ENCODE assay signal across 1 cellular context in the genomic region with DNA sequence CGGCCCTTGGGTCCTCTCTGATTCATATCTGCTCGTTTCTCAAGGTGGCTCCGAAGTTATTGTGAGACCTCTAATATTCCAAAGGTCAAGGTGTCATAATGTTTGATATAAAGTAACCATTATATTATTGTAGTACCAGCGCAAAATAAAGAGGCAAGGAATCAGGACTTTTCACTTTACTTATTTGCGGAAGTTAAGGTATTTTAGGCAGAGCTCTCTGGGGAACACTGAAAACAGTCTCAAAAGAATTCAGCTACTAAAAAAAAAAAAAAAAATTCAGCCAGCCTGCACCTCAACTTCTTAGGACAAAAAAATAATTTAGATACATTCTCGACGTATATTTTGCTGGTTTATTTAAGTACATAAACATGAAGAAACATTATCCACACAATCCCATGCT.
TF ChIP-seq lines count a peak whose summit lies in the region.

No MANE protein-coding gene starts in this region.

TF ChIP-seq in GM12878, 131 proteins besides CTCF, POLR2A, EP300 and RAD21:
- TF ChIP-seq NFIC (IDR thresholded peaks at IDR 0.05; ENCODE audit: low read depth, low read length) (no peak), IRF5 (IDR thresholded peaks at IDR 0.05; ENCODE audit: borderline replicate concordance) (no peak), ELK1 (IDR thresholded peaks at IDR 0.05; ENCODE audit: low read depth, low read length) (no peak), MEF2B (IDR thresholded peaks at IDR 0.05; ENCODE audit: partially characterized antibody, poor library complexity, severe bottlenecking) (peak; percentile 57), STAT1 (conservative IDR thresholded peaks at IDR 0.05) (no peak), CREB1 (IDR thresholded peaks at IDR 0.05; ENCODE audit: low read depth) (no peak), NBN (IDR thresholded peaks at IDR 0.05) (no peak), TAF1 (IDR thresholded peaks at IDR 0.05; ENCODE audit: borderline replicate concordance, low read depth, low read length) (no peak), ZNF384 (IDR thresholded peaks at IDR 0.05; ENCODE audit: borderline replicate concordance, low read depth, low read length) (peak; percentile 69; the same call in 1 of the 2 replicates)
- TF ChIP-seq, protein P1, sequence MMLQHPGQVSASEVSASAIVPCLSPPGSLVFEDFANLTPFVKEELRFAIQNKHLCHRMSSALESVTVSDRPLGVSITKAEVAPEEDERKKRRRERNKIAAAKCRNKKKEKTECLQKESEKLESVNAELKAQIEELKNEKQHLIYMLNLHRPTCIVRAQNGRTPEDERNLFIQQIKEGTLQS (IDR thresholded peaks at IDR 0.05; ENCODE audit: borderline replicate concordance, extremely low read depth, low read depth, low read length) = no peak
TF ChIP-seq in GM12878: peak in this region for 2.
